Comparison of ENCODE assay signal across 15 cellular contexts in genomic region chr7:44313621-44314031, GRCh38. TPM values are rescaled to one million over a fixed set of nuclear protein-coding genes. Genes with fewer than 3 reads are reported as not detected.
DNase-seq lines count a peak whose midpoint lies in the region; ATAC-seq, FAIRE-seq and TF ChIP-seq lines count a peak whose summit lies in the region.
"Had no signal": no experiment of that assay in that cellular context is flagged by ENCODE, and none has a peak within 500 bp of the region (broad histone marks: within the 10 kb centered on the region; RNA-seq: fewer than 3 reads in every experiment).

No MANE protein-coding gene starts in this region.

- intact Hi-C loops in activated CD8-positive, alpha-beta T cell treated with anti-CD3 and anti-CD28 coated beads for 36 hours (cut with micrococcal nuclease), result no loop called here
- intact Hi-C loops in cardiac septum (cut with DNase I), result no loop called here

- no peak overlapping the region for H3K27ac Mint-ChIP-seq in activated CD8-positive, alpha-beta T cell treated with anti-CD3 and anti-CD28 coated beads, Interleukin-2, amount 10 ng/mL, durations not matched to agents 7 days and 5 days
- H3K27ac Mint-ChIP-seq in activated CD8-positive, alpha-beta T cell treated with anti-CD3 and anti-CD28 coated beads for 36 hours, result no peak overlapping the region
- peak overlapping the region; percentile 69 for H3K27ac Mint-ChIP-seq in stimulated activated naive B cell treated with anti-CD40 and anti-IgM and Interleukin-4, amounts not matched to agents 10 μg/mL and 1 μg/mL and 100 μg/mL, for 72 hours

- no peak for ATAC-seq in activated CD8-positive, alpha-beta T cell treated with anti-CD3 and anti-CD28 coated beads, Interleukin-2, amount 10 ng/mL, durations not matched to agents 7 days and 5 days
- ATAC-seq in activated CD8-positive, alpha-beta T cell treated with anti-CD3 and anti-CD28 coated beads for 36 hours, result no peak
- no peak for ATAC-seq in stimulated activated naive B cell treated with anti-CD40 and anti-IgM and Interleukin-4, amounts not matched to agents 10 μg/mL and 1 μg/mL and 100 μg/mL, for 72 hours (replicated peaks)
- no peak for ATAC-seq in GM18517 (IDR thresholded peaks at IDR 0.05; ENCODE audit: unreplicated experiment)
- ATAC-seq: K562 had no signal

- H3K27me3 Mint-ChIP-seq in activated CD8-positive, alpha-beta T cell treated with anti-CD3 and anti-CD28 coated beads, Interleukin-2, amount 10 ng/mL, durations not matched to agents 7 days and 5 days (ENCODE audit: low read depth), result peaks cover 27% of the 10 kb centered on the region
- H3K27me3 Mint-ChIP-seq in activated CD8-positive, alpha-beta T cell treated with anti-CD3 and anti-CD28 coated beads for 36 hours, result peaks cover 14% of the 10 kb centered on the region
- peaks cover 18 to 48% of the 10 kb centered on the region in 2 donors for H3K27me3 Mint-ChIP-seq in stimulated activated naive B cell treated with anti-CD40 and anti-IgM and Interleukin-4, amounts not matched to agents 10 μg/mL and 1 μg/mL and 100 μg/mL, for 72 hours

- FAIRE-seq in GM19239 (lab: Jason Lieb, UNC), result no peak
- FAIRE-seq: A204.1, K562 had no signal

- peak; percentile 17 for DNase-seq in activated CD8-positive, alpha-beta T cell treated with anti-CD3 and anti-CD28 coated beads, Interleukin-2, amount 10 ng/mL, durations not matched to agents 7 days and 5 days
- no peak for DNase-seq in activated CD8-positive, alpha-beta T cell treated with anti-CD3 and anti-CD28 coated beads for 36 hours
- DNase-seq in cardiac septum (ENCODE audit: low spot score) (peak; percentile 84), mesenteric fat pad (ENCODE audit: low spot score) (peak; percentile 41), GM19239 (ENCODE audit: insufficient read length, low spot score) (no peak)
- no peak for DNase-seq in stimulated activated naive B cell treated with anti-CD40 and anti-IgM and Interleukin-4, amounts not matched to agents 10 μg/mL and 1 μg/mL and 100 μg/mL, for 72 hours
- DNase-seq in activated naive CD4-positive, alpha-beta T cell treated with anti-CD3 and anti-CD28 coated beads, Interleukin-2, amount 50 U/mL, for 16 hours, result no peak
- DNase-seq: GM23248; NCI-H345; NCI-H69; NK-92 treated with Interleukin-12 subunit alpha and Interleukin-12 subunit beta, amount 100 ng/mL, for 24 hours; OCI-M1 had no signal

- POLR2A ChIA-PET in activated CD8-positive, alpha-beta T cell treated with anti-CD3 and anti-CD28 coated beads, Interleukin-2, amount 10 ng/mL, durations not matched to agents 7 days and 5 days (lab: Charles Lee), result no interaction called here
- POLR2A ChIA-PET in activated CD8-positive, alpha-beta T cell treated with anti-CD3 and anti-CD28 coated beads for 36 hours (lab: Charles Lee), result no interaction called here

- no peaks in the 10 kb centered on the region for H3K36me3 Mint-ChIP-seq in activated CD8-positive, alpha-beta T cell treated with anti-CD3 and anti-CD28 coated beads, Interleukin-2, amount 10 ng/mL, durations not matched to agents 7 days and 5 days (ENCODE audit: low read depth)
- no peaks in the 10 kb centered on the region for H3K36me3 Mint-ChIP-seq in activated CD8-positive, alpha-beta T cell treated with anti-CD3 and anti-CD28 coated beads for 36 hours (ENCODE audit: low read depth)
- no peaks in the 10 kb centered on the region for H3K36me3 Mint-ChIP-seq in stimulated activated naive B cell treated with anti-CD40 and anti-IgM and Interleukin-4, amounts not matched to agents 10 μg/mL and 1 μg/mL and 100 μg/mL, for 72 hours

- H3K4me3 Mint-ChIP-seq in activated CD8-positive, alpha-beta T cell treated with anti-CD3 and anti-CD28 coated beads, Interleukin-2, amount 10 ng/mL, durations not matched to agents 7 days and 5 days, result no peak overlapping the region
- no peak overlapping the region for H3K4me3 Mint-ChIP-seq in activated CD8-positive, alpha-beta T cell treated with anti-CD3 and anti-CD28 coated beads for 36 hours
- H3K4me3 Mint-ChIP-seq in stimulated activated naive B cell treated with anti-CD40 and anti-IgM and Interleukin-4, amounts not matched to agents 10 μg/mL and 1 μg/mL and 100 μg/mL, for 72 hours, result no peak overlapping the region

- TF ChIP-seq CTCF in activated CD8-positive, alpha-beta T cell treated with anti-CD3 and anti-CD28 coated beads for 36 hours (IDR thresholded peaks at IDR 0.05), result no peak

- CTCF ChIA-PET in activated CD8-positive, alpha-beta T cell treated with anti-CD3 and anti-CD28 coated beads, Interleukin-2, amount 10 ng/mL, durations not matched to agents 7 days and 5 days (lab: Charles Lee), result no interaction called here
- CTCF ChIA-PET in activated CD8-positive, alpha-beta T cell treated with anti-CD3 and anti-CD28 coated beads for 36 hours (lab: Charles Lee), result no interaction called here

- peaks cover 7% of the 10 kb centered on the region for H3K4me1 Mint-ChIP-seq in activated CD8-positive, alpha-beta T cell treated with anti-CD3 and anti-CD28 coated beads, Interleukin-2, amount 10 ng/mL, durations not matched to agents 7 days and 5 days (ENCODE audit: low read depth)
- peaks cover 2% of the 10 kb centered on the region for H3K4me1 Mint-ChIP-seq in activated CD8-positive, alpha-beta T cell treated with anti-CD3 and anti-CD28 coated beads for 36 hours (ENCODE audit: low read depth)
- H3K4me1 Mint-ChIP-seq in stimulated activated naive B cell treated with anti-CD40 and anti-IgM and Interleukin-4, amounts not matched to agents 10 μg/mL and 1 μg/mL and 100 μg/mL, for 72 hours, result peaks cover 2 to 6% of the 10 kb centered on the region in 2 donors

- no peaks in the 10 kb centered on the region for H3K9me3 Mint-ChIP-seq in activated CD8-positive, alpha-beta T cell treated with anti-CD3 and anti-CD28 coated beads, Interleukin-2, amount 10 ng/mL, durations not matched to agents 7 days and 5 days (ENCODE audit: insufficient read depth)
- H3K9me3 Mint-ChIP-seq in activated CD8-positive, alpha-beta T cell treated with anti-CD3 and anti-CD28 coated beads for 36 hours, result peaks cover 3% of the 10 kb centered on the region
- peaks cover 2 to 3% of the 10 kb centered on the region in 2 donors for H3K9me3 Mint-ChIP-seq in stimulated activated naive B cell treated with anti-CD40 and anti-IgM and Interleukin-4, amounts not matched to agents 10 μg/mL and 1 μg/mL and 100 μg/mL, for 72 hours

RNA-seq across cellular contexts. Expression of gene CAMK2B, which starts 11.8 kb away (rescaled TPM):
- total RNA-seq in activated CD8-positive, alpha-beta T cell treated with anti-CD3 and anti-CD28 coated beads, Interleukin-2, amount 10 ng/mL, durations not matched to agents 7 days and 5 days, result not detected
- 1 to 10 TPM in 1 of 2 experiments, under 1 TPM in 1; 0.97 to 1.9 TPM for total RNA-seq in activated CD8-positive, alpha-beta T cell treated with anti-CD3 and anti-CD28 coated beads for 36 hours
- total RNA-seq in cardiac septum (149 TPM), mesenteric fat pad (1.2 TPM)

Comparison
In these comparisons a context has a peak if more than half of its experiments do, and no peak if none do; other contexts are left out.
1. DNase-seq: peak in activated CD8-positive, alpha-beta T cell treated with anti-CD3 and anti-CD28 coated beads, Interleukin-2, amount 10 ng/mL, durations not matched to agents 7 days and 5 days (single experiment), cardiac septum (single experiment) and mesenteric fat pad (single experiment); none in activated CD8-positive, alpha-beta T cell treated with anti-CD3 and anti-CD28 coated beads for 36 hours (single experiment), stimulated activated naive B cell treated with anti-CD40 and anti-IgM and Interleukin-4, amounts not matched to agents 10 μg/mL and 1 μg/mL and 100 μg/mL, for 72 hours (single experiment), activated naive CD4-positive, alpha-beta T cell treated with anti-CD3 and anti-CD28 coated beads, Interleukin-2, amount 50 U/mL, for 16 hours (single experiment) and GM19239 (single experiment).
2. RNA of gene CAMK2B, which starts 11.8 kb away (total RNA-seq): 149 TPM in cardiac septum (single experiment); 0.97 to 1.9 TPM in activated CD8-positive, alpha-beta T cell treated with anti-CD3 and anti-CD28 coated beads for 36 hours, 1.2 TPM in mesenteric fat pad (single experiment) and not detected in activated CD8-positive, alpha-beta T cell treated with anti-CD3 and anti-CD28 coated beads, Interleukin-2, amount 10 ng/mL, durations not matched to agents 7 days and 5 days; every median in the first group is over 10 times any median in the second.